ENCODE assay signal across 26 cellular contexts in the genomic region with DNA sequence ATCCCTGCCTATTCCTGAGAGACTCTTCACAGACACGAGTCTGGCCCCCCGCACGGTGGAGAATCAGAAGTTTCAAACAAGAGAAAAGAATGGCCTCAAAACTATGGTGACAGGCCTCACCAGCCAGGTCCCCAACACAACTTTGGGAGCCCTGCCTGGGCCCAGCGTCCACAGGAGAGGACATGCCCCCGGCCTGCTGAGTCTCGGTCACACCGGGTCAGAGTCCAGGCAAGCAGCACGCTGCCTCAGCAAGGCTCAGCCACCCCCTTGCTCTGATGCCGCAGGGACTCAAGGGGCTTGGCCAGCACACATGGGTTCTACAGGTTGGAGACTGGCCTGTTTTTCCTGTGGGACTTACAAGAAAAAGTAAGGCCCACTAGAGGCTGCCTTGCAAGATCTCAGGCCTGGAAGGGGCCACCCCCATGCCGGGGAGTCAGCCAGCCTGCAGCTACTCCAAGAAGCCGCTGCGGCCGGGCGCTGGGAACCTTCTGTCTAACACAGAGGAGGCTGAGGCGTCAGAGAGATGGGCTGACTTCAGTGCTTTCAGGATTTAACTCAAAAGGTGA.
"Had no signal": no experiment of that assay in that cellular context is flagged by ENCODE, and none has a peak within 500 bp of the region (broad histone marks: within the 10 kb centered on the region; RNA-seq: fewer than 3 reads in every experiment).

No MANE protein-coding gene starts in this region.

- H3K4me2 ChIP-seq: hepatocyte had no signal

- H3K4me1 ChIP-seq: esophagus squamous epithelium, gastrocnemius medialis, heart left ventricle, left lung, lower lobe of right lung had no signal

- H3K4me3 Mint-ChIP-seq: mesothelial cell of epicardium had no signal

- H3K27me3 ChIP-seq: dorsolateral prefrontal cortex, esophagus squamous epithelium, gastrocnemius medialis, heart left ventricle, hepatocyte, left lung had no signal

- H3K4me1 Mint-ChIP-seq: mesothelial cell of epicardium had no signal

- FAIRE-seq: colon, endometrium, islet of Langerhans, keratinocyte had no signal

- H3K4me3 ChIP-seq: coronary artery, dorsolateral prefrontal cortex, esophagus squamous epithelium, gastrocnemius medialis, heart left ventricle, hepatocyte, left lung, lower lobe of right lung, mucosa of descending colon had no signal

- H2AFZ ChIP-seq: hepatocyte had no signal

- H3K27ac Mint-ChIP-seq: mesothelial cell of epicardium had no signal

- H3K9me3 ChIP-seq: gastrocnemius medialis, mucosa of descending colon had no signal

- ATAC-seq: esophagus mucosa, gastrocnemius medialis, heart left ventricle, left cardiac atrium, left lung, left ventricle myocardium superior, lower lobe of right lung, mucosa of descending colon had no signal

- DNase-seq: dermis blood vessel endothelial cell; dorsolateral prefrontal cortex; effector CD4-positive, alpha-beta T cell; effector memory CD4-positive, alpha-beta T cell; erythroblast; esophagus squamous epithelium; foreskin fibroblast; foreskin melanocyte; gastrocnemius medialis; heart left ventricle; hypothalamus; left cardiac atrium; left ventricle myocardium superior; lower lobe of right lung; mesenchymal stem cell; mucosa of descending colon had no signal

- H3K27ac ChIP-seq: coronary artery, dorsolateral prefrontal cortex, epithelial cell of prostate, esophagus squamous epithelium, gastrocnemius medialis, heart left ventricle, hepatocyte, left lung, lower lobe of right lung had no signal

- H3K79me2 ChIP-seq: hepatocyte had no signal
